Comparison of ENCODE assay signal across 22 cellular contexts in the genomic region with DNA sequence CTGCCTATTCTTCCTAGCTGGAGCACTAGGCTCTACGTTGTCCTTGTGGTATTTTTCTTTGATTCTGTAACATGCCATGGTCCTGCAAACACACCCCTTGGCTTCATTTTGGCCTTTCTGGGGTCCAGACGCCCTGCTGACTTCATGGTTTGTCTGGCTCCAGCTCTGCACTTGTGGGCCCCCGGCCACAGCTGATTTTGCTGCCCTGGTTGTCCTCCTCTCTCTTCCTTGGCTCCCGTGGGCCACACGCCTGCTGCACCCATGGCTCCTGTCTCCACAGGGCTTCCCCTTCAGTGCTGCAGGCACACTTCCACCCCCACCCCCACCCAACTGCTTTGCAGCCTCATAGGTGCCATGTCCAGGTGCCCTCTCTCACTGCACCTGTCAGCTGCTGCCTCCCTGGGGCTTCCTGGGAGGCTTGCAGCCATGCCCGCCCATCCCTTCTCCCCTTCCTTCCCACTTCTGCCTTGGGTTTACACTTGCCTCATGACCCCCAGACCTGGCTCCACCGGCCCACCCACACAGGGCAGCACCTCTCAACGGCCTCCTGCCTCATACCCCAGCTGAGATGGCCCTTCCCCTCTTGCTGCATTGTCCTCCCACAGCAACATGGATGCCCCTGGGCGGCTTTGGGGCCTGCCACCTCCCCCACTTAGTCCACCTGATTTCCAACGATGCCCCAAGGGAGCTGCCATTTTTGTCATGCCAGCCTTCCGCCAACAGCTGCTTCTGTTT. TPM values are rescaled to one million over a fixed set of nuclear protein-coding genes. Genes with fewer than 3 reads are reported as not detected.
DNase-seq lines count a peak whose midpoint lies in the region; ATAC-seq and TF ChIP-seq lines count a peak whose summit lies in the region.
"Had no signal": no experiment of that assay in that cellular context is flagged by ENCODE, and none has a peak within 500 bp of the region (broad histone marks: within the 10 kb centered on the region; RNA-seq: fewer than 3 reads in every experiment).

No MANE protein-coding gene starts in this region.

- peak; percentile 7 for DNase-seq in left ventricle myocardium superior
- DNase-seq in left ventricle myocardium inferior = no peak
- peak; percentile 32 for DNase-seq in NCI-H69 (lab: John Stamatoyannopoulos, UW)
- DNase-seq in left lung = peak; percentile 20 to 51
- DNase-seq in spleen = peak; percentile 61
- DNase-seq in NCI-H2029 (lab: John Stamatoyannopoulos, UW) = no peak
- no peak for DNase-seq in central memory CD4-positive, alpha-beta T cell
- DNase-seq: CD4-positive, alpha-beta memory T cell; DMS79 treated with DMSO at 0.1 percent for 48 hours; H9; Kasumi-1; NCI-H1105; NCI-H187 treated with DMSO at 0.1 percent for 48 hours; NCI-H2171; NCI-H774; SHP77; SK-N-SH had no signal

- intact Hi-C loops in left ventricle myocardium superior (cut with micrococcal nuclease) (no loop called here), left ventricle myocardium inferior (cut with micrococcal nuclease) (no loop called here), left lung (cut with DNase I) (no loop called here), spleen (cut with DNase I; ENCODE audit: low total_unique reads) (no loop called here)

- H3K9me3 ChIP-seq in left ventricle myocardium inferior (replicated peaks) (no peaks in the 10 kb centered on the region), left lung (no peaks in the 10 kb centered on the region), spleen (no peaks in the 10 kb centered on the region)
- H3K9me3 ChIP-seq: SK-N-SH had no signal

- no peaks in the 10 kb centered on the region for H3K36me3 ChIP-seq in left ventricle myocardium inferior
- H3K36me3 ChIP-seq in left lung = no peaks in the 10 kb centered on the region
- no peaks in the 10 kb centered on the region for H3K36me3 ChIP-seq in spleen

- H3K27ac ChIP-seq in left ventricle myocardium inferior (replicated peaks) = no peak overlapping the region
- H3K27ac ChIP-seq in left lung = no peak overlapping the region
- no peak overlapping the region for H3K27ac ChIP-seq in spleen

- no peaks in the 10 kb centered on the region for H3K4me1 ChIP-seq in left ventricle myocardium inferior
- no peaks in the 10 kb centered on the region for H3K4me1 ChIP-seq in left lung
- H3K4me1 ChIP-seq in spleen = no peaks in the 10 kb centered on the region

- TF ChIP-seq CTCF in left ventricle myocardium inferior (IDR thresholded peaks at IDR 0.05; ENCODE audit: borderline replicate concordance) = no peak
- TF ChIP-seq CTCF in left lung (IDR thresholded peaks at IDR 0.05) = no peak
- no peak for TF ChIP-seq CTCF in spleen (IDR thresholded peaks at IDR 0.05 in 8 of 11, conservative IDR thresholded peaks at IDR 0.05 in 3 of 11)

- ATAC-seq in left ventricle myocardium superior (no peak), left lung (no peak), HG02759 (IDR thresholded peaks at IDR 0.05; ENCODE audit: unreplicated experiment) (no peak)

- H3K4me3 ChIP-seq in left ventricle myocardium inferior (no peak overlapping the region), left lung (no peak overlapping the region), spleen (no peak overlapping the region)

- TF ChIP-seq POLR2A in spleen (IDR thresholded peaks at IDR 0.05) = no peak

- WGBS in spleen, 5 donors = 58 to 78% (median 75%) methylated on average over 11 of the region's 11 CpGs

- H3K27me3 ChIP-seq in left ventricle myocardium inferior (ENCODE audit: low read depth) (peaks cover 30% of the 10 kb centered on the region), left lung (no peaks in the 10 kb centered on the region), spleen (replicated peaks in 1 of 7) (peaks cover 0 to 11% (median 0%) of the 10 kb centered on the region in 7 donors)

RNA-seq across cellular contexts. Expression of a gene that starts 25.6 kb away (rescaled TPM):
- total RNA-seq in left ventricle myocardium superior (not detected), left ventricle myocardium inferior (not detected), left lung (1 to 10 TPM in 1 of 2 donors, under 1 TPM in 1; 0.10 to 4.3 TPM), spleen (under 1 TPM in 3 of 7 donors, not detected in 4; 0.09 to 0.27 (median 0.18) TPM)
- under 1 TPM; 0.02 to 0.06 (median 0.03) TPM for polyA plus RNA-seq in spleen
- total RNA-seq: CD4-positive, alpha-beta memory T cell; G401; HT1080; NCI-H460 had no signal
- polyA plus RNA-seq: CD4-positive, alpha-beta memory T cell; IgD-negative memory B cell; SK-N-SH had no signal

Comparison
In these comparisons a context has a peak if more than half of its experiments do, and no peak if none do; other contexts are left out.
1. DNase-seq: peak in left ventricle myocardium superior (single experiment), NCI-H69 (single experiment), left lung (2 of 2) and spleen (single experiment); none in left ventricle myocardium inferior (single experiment), NCI-H2029 (single experiment) and central memory CD4-positive, alpha-beta T cell (single experiment).